Comparison of ENCODE assay signal across 20 cellular contexts in genomic region chr22:23369054-23369685, GRCh38.
"Had no signal": no experiment of that assay in that cellular context is flagged by ENCODE, and none has a peak within 500 bp of the region (broad histone marks: within the 10 kb centered on the region; RNA-seq: fewer than 3 reads in every experiment).

No MANE protein-coding gene starts in this region.

- H3K27ac Mint-ChIP-seq: memory B cell; mesothelial cell of epicardium; nephron; stimulated activated memory B cell treated with anti-CD40 and anti-IgM and Interleukin-4, amounts not matched to agents 10 μg/mL and 1 μg/mL and 100 μg/mL, for 72 hours; stimulated activated naive CD8-positive, alpha-beta T cell treated with anti-CD3 and anti-CD28 coated beads, Interleukin-15, Interleukin-2, amounts not matched to agents 100 ng/mL and 50 ng/mL, for 24 hours had no signal

- H3K36me3 Mint-ChIP-seq: memory B cell; stimulated activated memory B cell treated with anti-CD40 and anti-IgM and Interleukin-4, amounts not matched to agents 10 μg/mL and 1 μg/mL and 100 μg/mL, for 72 hours had no signal

- H3K4me1 ChIP-seq: gastrocnemius medialis, heart right ventricle, left lung, lower lobe of right lung, parathyroid adenoma, prostate gland, right lobe of liver, testis, tibial nerve had no signal

- H3K27me3 ChIP-seq: right lobe of liver, testis, tibial nerve had no signal

- H3K9me3 Mint-ChIP-seq: memory B cell; mesothelial cell of epicardium; nephron; stimulated activated memory B cell treated with anti-CD40 and anti-IgM and Interleukin-4, amounts not matched to agents 10 μg/mL and 1 μg/mL and 100 μg/mL, for 72 hours; stimulated activated naive CD8-positive, alpha-beta T cell treated with anti-CD3 and anti-CD28 coated beads, Interleukin-15, Interleukin-2, amounts not matched to agents 100 ng/mL and 50 ng/mL, for 24 hours had no signal

- H3K4me3 ChIP-seq: coronary artery, gastrocnemius medialis, heart right ventricle, left lung, lower lobe of right lung, prostate gland, right lobe of liver, testis, tibial nerve had no signal

- H3K9me3 ChIP-seq: gastrocnemius medialis, heart right ventricle, left lung, lower lobe of right lung, prostate gland, right lobe of liver, testis, tibial nerve had no signal

- H3K4me1 Mint-ChIP-seq: memory B cell; nephron; stimulated activated memory B cell treated with anti-CD40 and anti-IgM and Interleukin-4, amounts not matched to agents 10 μg/mL and 1 μg/mL and 100 μg/mL, for 72 hours had no signal

- H3K27ac ChIP-seq: coronary artery, gastrocnemius medialis, heart right ventricle, left lung, lower lobe of right lung, parathyroid adenoma, prostate gland, right lobe of liver, testis, tibial nerve had no signal

- ATAC-seq: esophagus mucosa; gastrocnemius medialis; heart right ventricle; left lung; lower lobe of right lung; right lobe of liver; stimulated activated memory B cell treated with anti-CD40 and anti-IgM and Interleukin-4, amounts not matched to agents 10 μg/mL and 1 μg/mL and 100 μg/mL, for 72 hours had no signal

- H2AFZ ChIP-seq: parathyroid adenoma had no signal

- DNase-seq: effector CD8-positive, alpha-beta T cell; gastrocnemius medialis; heart right ventricle; hypothalamus; left lung; lower lobe of right lung; occipital lobe; right lobe of liver; stimulated activated CD4-positive, alpha-beta T cell treated with anti-CD3 and anti-CD28 coated beads, Interleukin-4, amount 100 ng/mL, for 1 hour; testis had no signal

- H3K9ac ChIP-seq: parathyroid adenoma had no signal

- H3K79me2 ChIP-seq: parathyroid adenoma had no signal

- H3K4me3 Mint-ChIP-seq: memory B cell; mesothelial cell of epicardium; nephron; stimulated activated memory B cell treated with anti-CD40 and anti-IgM and Interleukin-4, amounts not matched to agents 10 μg/mL and 1 μg/mL and 100 μg/mL, for 72 hours; stimulated activated naive CD8-positive, alpha-beta T cell treated with anti-CD3 and anti-CD28 coated beads, Interleukin-15, Interleukin-2, amounts not matched to agents 100 ng/mL and 50 ng/mL, for 24 hours had no signal

- H3K36me3 ChIP-seq: gastrocnemius medialis, heart right ventricle, left lung, lower lobe of right lung, prostate gland, right lobe of liver, tibial nerve had no signal
